In genomic region chr17:30234954-30235353, GRCh38 we compare ENCODE assay signal across 9 cellular contexts. TPM values are rescaled to one million over a fixed set of nuclear protein-coding genes. Genes with fewer than 3 reads are reported as not detected.
DNase-seq lines count a peak whose midpoint lies in the region; ATAC-seq, FAIRE-seq and TF ChIP-seq lines count a peak whose summit lies in the region.
"Had no signal": no experiment of that assay in that cellular context is flagged by ENCODE, and none has a peak within 500 bp of the region (broad histone marks: within the 10 kb centered on the region; RNA-seq: fewer than 3 reads in every experiment).

No MANE protein-coding gene starts in this region.

- peak overlapping the region; percentile 45 for H3K4me3 ChIP-seq in GM12878
- no peak overlapping the region for H3K4me3 ChIP-seq in H7 (ENCODE audit: insufficient read depth, low read depth, low read length)
- peak overlapping the region in 1 of 4 donors; percentile 44 for H3K4me3 ChIP-seq in adrenal gland

- H3K4me3 Mint-ChIP-seq in CD4-positive, alpha-beta T cell = peak overlapping the region; percentile 20
- peak overlapping the region; percentile 51 to 81 (median 72) for H3K4me3 Mint-ChIP-seq in naive thymus-derived CD8-positive, alpha-beta T cell

- in situ Hi-C loops in GM12878 (cut with MboI) = loop anchor here (5.0 kb wide), 1 partner anchor 108 kb away; no protein-coding TSS in a partner anchor

- H3K79me2 ChIP-seq in GM12878 (ENCODE audit: control insufficient read depth, insufficient read depth, low read length) = no peaks in the 10 kb centered on the region

- intact Hi-C loops in CD4-positive, alpha-beta T cell (cut with DNase I, micrococcal nuclease) = no loop called here
- intact Hi-C loops in GM12878 (cut with micrococcal nuclease; ENCODE audit: unreplicated experiment) (loop anchor here (2.0 to 10.0 kb wide), 2 partner anchors 62 to 100 kb away; partner anchors contain the start of gene TMIGD1), adrenal gland (cut with DNase I) (no loop called here)

- no peak for TF ChIP-seq EP300 in GM12878 (IDR thresholded peaks at IDR 0.05; ENCODE audit: borderline replicate concordance in 1 of 2, control insufficient read depth in 1 of 2, low read depth in 2 of 2, low read length in 2 of 2)

- BruUV-seq in GM12878 (replicated peaks; lab: Mats Ljungman, UMichigan) = no TSS peak

- POLR2A ChIA-PET in CD4-positive, alpha-beta T cell (lab: Charles Lee) = no interaction called here
- POLR2A ChIA-PET in GM12878 (lab: Charles Lee) = no interaction called here
- POLR2A ChIA-PET in naive thymus-derived CD8-positive, alpha-beta T cell (lab: Charles Lee) = no interaction called here

- CTCF ChIA-PET in CD4-positive, alpha-beta T cell (lab: Charles Lee) = no interaction called here
- CTCF ChIA-PET in GM12878 (lab: Yijun Ruan, JAX) = interaction anchor here (0.6 to 5.6 kb wide), 9 partner anchors 9 to 198 kb away, joined by 3 to 127 read pairs (median 6); no protein-coding TSS in a partner anchor

- H3K4me1 Mint-ChIP-seq in CD4-positive, alpha-beta T cell (ENCODE audit: low read depth) = peaks cover 22% of the 10 kb centered on the region
- H3K4me1 Mint-ChIP-seq in naive thymus-derived CD8-positive, alpha-beta T cell = peaks cover 7 to 33% (median 27%) of the 10 kb centered on the region in 4 donors

- no peak overlapping the region for H3K27ac Mint-ChIP-seq in CD4-positive, alpha-beta T cell
- H3K27ac Mint-ChIP-seq in naive thymus-derived CD8-positive, alpha-beta T cell = peak overlapping the region in 1 of 10 donors; percentile 6

- no peak overlapping the region for H3K27ac ChIP-seq in CD4-positive, alpha-beta T cell (ENCODE audit: low read depth, low read length)
- H3K27ac ChIP-seq in GM12878 (ENCODE audit: control insufficient read depth, insufficient read depth) (no peak overlapping the region), adrenal gland (no peak overlapping the region)

- peaks cover 29% of the 10 kb centered on the region for H3K4me1 ChIP-seq in GM12878 (ENCODE audit: control insufficient read depth, insufficient read depth, low read length)
- H3K4me1 ChIP-seq in adrenal gland (replicated peaks in 1 of 2) = peaks cover 10 to 12% of the 10 kb centered on the region in 2 donors

- H2AFZ ChIP-seq in GM12878 (ENCODE audit: control insufficient read depth, low read depth, low read length) = peak overlapping the region; percentile 37

- peaks cover 70% of the 10 kb centered on the region for H3K27me3 ChIP-seq in CD4-positive, alpha-beta T cell (ENCODE audit: control insufficient read depth, insufficient read depth, low read length)
- no peaks in the 10 kb centered on the region for H3K27me3 ChIP-seq in GM12878 (replicated peaks in 1 of 2; ENCODE audit: control insufficient read depth in 2 of 2, insufficient read depth in 2 of 2, low read length in 1 of 2)
- peaks cover 57% of the 10 kb centered on the region for H3K27me3 ChIP-seq in H7 (ENCODE audit: control insufficient read depth, insufficient read depth, low read length)
- H3K27me3 ChIP-seq in adrenal gland = peaks cover 20% of the 10 kb centered on the region

- TF ChIP-seq CTCF in CD4-positive, alpha-beta T cell (IDR thresholded peaks at IDR 0.05) = no peak
- TF ChIP-seq CTCF in GM12878 (IDR thresholded peaks at IDR 0.05 in 2 of 3, conservative IDR thresholded peaks at IDR 0.05 in 1 of 3; ENCODE audit: control insufficient read depth in 2 of 3, extremely low read depth in 1 of 3, insufficient read depth in 1 of 3, low read depth in 3 of 3, low read length in 3 of 3) (no peak), adrenal gland (IDR thresholded peaks at IDR 0.05) (no peak)

- H3K9me3 Mint-ChIP-seq in CD4-positive, alpha-beta T cell = no peaks in the 10 kb centered on the region
- H3K9me3 Mint-ChIP-seq in naive thymus-derived CD8-positive, alpha-beta T cell = no peaks in the 10 kb centered on the region

- no peaks in the 10 kb centered on the region for H3K36me3 Mint-ChIP-seq in CD4-positive, alpha-beta T cell (ENCODE audit: low read depth)
- peaks cover 0 to 3% (median 0%) of the 10 kb centered on the region in 3 donors for H3K36me3 Mint-ChIP-seq in naive thymus-derived CD8-positive, alpha-beta T cell

- no peak overlapping the region for H3K9ac ChIP-seq in GM12878 (ENCODE audit: control insufficient read depth, insufficient read depth, low read length)

- H4K20me1 ChIP-seq in GM12878 (ENCODE audit: control insufficient read depth, insufficient read depth) = no peaks in the 10 kb centered on the region

- RAD21 ChIA-PET in GM12878 (lab: Charles Lee; ENCODE audit: unreplicated experiment) = interaction anchor here (0.7 to 3.3 kb wide), 8 partner anchors 10 to 130 kb away, joined by 3 to 52 read pairs (median 6); no protein-coding TSS in a partner anchor

- H3K27me3 Mint-ChIP-seq in CD4-positive, alpha-beta T cell = peaks cover 85% of the 10 kb centered on the region
- peaks cover 41 to 89% (median 69%) of the 10 kb centered on the region in 5 donors for H3K27me3 Mint-ChIP-seq in naive thymus-derived CD8-positive, alpha-beta T cell

- FAIRE-seq in GM19239 (lab: Jason Lieb, UNC) = peak; percentile 62
- FAIRE-seq in GM12878 (lab: Jason Lieb, UNC) = peak; percentile 23

- no peak for DNase-seq in CD4-positive, alpha-beta T cell
- DNase-seq in GM19239 (ENCODE audit: insufficient read length, low spot score) (no peak), GM12878 (ENCODE audit: low read depth, low spot score) (peak; percentile 19), H7 (no peak), NCI-H69 (lab: John Stamatoyannopoulos, UW) (no peak), adrenal gland (no peak)
- DNase-seq in naive thymus-derived CD8-positive, alpha-beta T cell = no peak
- DNase-seq: NCI-H1048 had no signal

- TF ChIP-seq POLR2A in GM12878 (IDR thresholded peaks at IDR 0.05; ENCODE audit: low read depth, low read length) (no peak), adrenal gland (IDR thresholded peaks at IDR 0.05) (no peak)

- no peaks in the 10 kb centered on the region for H3K36me3 ChIP-seq in GM12878 (ENCODE audit: control insufficient read depth in 2 of 2, insufficient read depth in 2 of 2, low read length in 1 of 2)
- no peaks in the 10 kb centered on the region for H3K36me3 ChIP-seq in H7 (replicated peaks; ENCODE audit: control insufficient read depth, insufficient read depth, low read length)
- H3K36me3 ChIP-seq in adrenal gland (replicated peaks in 1 of 2) = no peaks in the 10 kb centered on the region

- no peak for TF ChIP-seq RAD21 in GM12878 (IDR thresholded peaks at IDR 0.05; ENCODE audit: insufficient read depth, low read depth, low read length)

- H3K9me3 ChIP-seq in CD4-positive, alpha-beta T cell (ENCODE audit: control insufficient read depth, low read length) = no peaks in the 10 kb centered on the region
- H3K9me3 ChIP-seq in GM12878 (replicated peaks; ENCODE audit: control insufficient read depth, insufficient read depth, low read length) (no peaks in the 10 kb centered on the region), adrenal gland (replicated peaks in 1 of 3) (no peaks in the 10 kb centered on the region)

- no peak for ATAC-seq in CD4-positive, alpha-beta T cell (ENCODE audit: poor library complexity)
- ATAC-seq in GM12878 = peak; percentile 88
- no peak for ATAC-seq in naive thymus-derived CD8-positive, alpha-beta T cell
- ATAC-seq in GM18873 (IDR thresholded peaks at IDR 0.05; ENCODE audit: low FRiP score, unreplicated experiment) = no peak

- SMC1A ChIA-PET in GM12878 (lab: Charles Lee; ENCODE audit: uncharacterized antibody, unreplicated experiment) = interaction anchor here (0.8 to 4.5 kb wide), 9 partner anchors 10 to 130 kb away, joined by 3 to 69 read pairs (median 4); no protein-coding TSS in a partner anchor

- 12% methylated on average over 12 of the region's 12 CpGs for WGBS in GM12878 (ENCODE audit: insufficient coverage, insufficient replicate concordance, low lambda C conversion rate, missing lambda C conversion rate)
- WGBS in adrenal gland, 4 donors = 61 to 74% (median 66%) methylated on average over 9 to 12 of the region's 12 CpGs

- peak overlapping the region; percentile 94 for H3K4me2 ChIP-seq in GM12878 (ENCODE audit: control insufficient read depth, insufficient read depth)

RNA-seq across cellular contexts. Expression of gene SLC6A4, which starts 0.5 kb away (rescaled TPM):
- total RNA-seq in CD4-positive, alpha-beta T cell = not detected
- 26.9 and 27.8 TPM in 2 replicates for total RNA-seq in GM12878 (2013; cell fraction: nucleolus; rRNA removed)
- total RNA-seq in GM12878 (2014; rRNA removed) (9.9 and 14.2 TPM in 2 replicates), GM12878 (2014; rRNA removed; fragmentation: Illumina TruSeq; extraction: Trizol) (7.8 and 10.3 TPM in 2 replicates), GM12878 (2021) (7.9 and 8.8 TPM in 2 replicates), adrenal gland (under 1 TPM in 5 of 8 donors, not detected in 3; 0.03 to 0.34 (median 0.22) TPM)
- 0.93 TPM for polyA plus RNA-seq in GM12878 (2011; ENCODE audit: low read depth)
- polyA plus RNA-seq in GM12878 (2011; rRNA removed) (20.6 and 27.6 TPM in 2 replicates), GM12878 (2014; fragmentation: Illumina TruSeq; extraction: Trizol) (10.8 and 11.6 TPM in 2 replicates), GM12878 (2014; fragmentation: Nextera tagmentation; extraction: Ambion mirVana) (10 to 100 TPM; 12.9 to 18.5 TPM), GM12878 (2014; rRNA removed) (10.2 and 10.3 TPM in 2 replicates), GM12878 (2016; fragmentation: Nextera tagmentation; extraction: Ambion mirVana) (1 to 10 TPM; 5.3 to 9.7 TPM), adrenal gland (under 1 TPM; 0.05 to 0.13 (median 0.08) TPM)
- polyA plus RNA-seq in GM12878 (2011; cell fraction: cytosol; rRNA removed) = 12.8 and 18.5 TPM in 2 replicates
- 10.4 TPM in 2 replicates for polyA plus RNA-seq in GM12878 (2011; cell fraction: nucleus; rRNA removed)
- polyA plus RNA-seq in GM12878 (2012) = 1.7 and 1.9 TPM in 2 replicates
- 12.0 and 14.2 TPM in 2 replicates for polyA minus RNA-seq in GM12878 (2011; rRNA and poly(A)+ RNA removed)
- polyA minus RNA-seq in GM12878 (2011; cell fraction: cytosol; rRNA and poly(A)+ RNA removed) = 3.2 and 4.9 TPM in 2 replicates
- 2.4 and 3.6 TPM in 2 replicates for polyA minus RNA-seq in GM12878 (2011; cell fraction: nucleus; rRNA and poly(A)+ RNA removed)
- not detected for total RNA-seq in naive thymus-derived CD8-positive, alpha-beta T cell
- under 1 TPM in 2 of 3 donors, not detected in 1; 0.05 to 0.16 TPM for polyA plus RNA-seq in naive thymus-derived CD8-positive, alpha-beta T cell
- not detected in 2 replicates for total RNA-seq in H7 (2014; rRNA removed; shearing (Covaris generic))

RNA-seq across cellular contexts. Expression of gene BLMH, which starts 56.8 kb away (rescaled TPM):
- 10 to 100 TPM; 32.9 to 36.5 TPM for total RNA-seq in CD4-positive, alpha-beta T cell
- 76.3 and 85.3 TPM in 2 replicates for total RNA-seq in GM12878 (2013; cell fraction: nucleolus; rRNA removed)
- total RNA-seq in GM12878 (2014; rRNA removed) (37.2 and 42.8 TPM in 2 replicates), GM12878 (2014; rRNA removed; fragmentation: Illumina TruSeq; extraction: Trizol) (58.8 and 59.7 TPM in 2 replicates), GM12878 (2021) (63.9 and 64.5 TPM in 2 replicates), adrenal gland (10 to 100 TPM; 13.9 to 35.3 (median 19.7) TPM)
- 27.2 TPM for polyA plus RNA-seq in GM12878 (2011; ENCODE audit: low read depth)
- polyA plus RNA-seq in GM12878 (2011; rRNA removed) (29.8 and 31.0 TPM in 2 replicates), GM12878 (2014; fragmentation: Illumina TruSeq; extraction: Trizol) (59.9 and 66.1 TPM in 2 replicates), GM12878 (2014; fragmentation: Nextera tagmentation; extraction: Ambion mirVana) (10 to 100 TPM; 16.1 to 34.2 TPM), GM12878 (2014; rRNA removed) (42.7 and 49.2 TPM in 2 replicates), GM12878 (2016; fragmentation: Nextera tagmentation; extraction: Ambion mirVana) (10 to 100 TPM; 63.3 to 63.4 TPM), adrenal gland (10 to 100 TPM; 12.1 to 18.1 (median 13.4) TPM)
- polyA plus RNA-seq in GM12878 (2011; cell fraction: cytosol; rRNA removed) = 19.9 and 20.1 TPM in 2 replicates
- polyA plus RNA-seq in GM12878 (2011; cell fraction: nucleus; rRNA removed) = 33.2 and 44.3 TPM in 2 replicates
- polyA plus RNA-seq in GM12878 (2012) = 30.3 and 36.3 TPM in 2 replicates
- 29.3 and 36.0 TPM in 2 replicates for polyA minus RNA-seq in GM12878 (2011; rRNA and poly(A)+ RNA removed)
- polyA minus RNA-seq in GM12878 (2011; cell fraction: cytosol; rRNA and poly(A)+ RNA removed) = 9.9 and 13.5 TPM in 2 replicates
- polyA minus RNA-seq in GM12878 (2011; cell fraction: nucleus; rRNA and poly(A)+ RNA removed) = 27.3 and 63.5 TPM in 2 replicates
- 10 to 100 TPM; 50.2 to 52.0 TPM for total RNA-seq in naive thymus-derived CD8-positive, alpha-beta T cell
- polyA plus RNA-seq in naive thymus-derived CD8-positive, alpha-beta T cell = 10 to 100 TPM; 17.6 to 28.3 (median 25.4) TPM
- 55.0 and 63.6 TPM in 2 replicates for total RNA-seq in H7 (2014; rRNA removed; shearing (Covaris generic))
